Comparison of ENCODE assay signal across 8 cellular contexts in the genomic region with DNA sequence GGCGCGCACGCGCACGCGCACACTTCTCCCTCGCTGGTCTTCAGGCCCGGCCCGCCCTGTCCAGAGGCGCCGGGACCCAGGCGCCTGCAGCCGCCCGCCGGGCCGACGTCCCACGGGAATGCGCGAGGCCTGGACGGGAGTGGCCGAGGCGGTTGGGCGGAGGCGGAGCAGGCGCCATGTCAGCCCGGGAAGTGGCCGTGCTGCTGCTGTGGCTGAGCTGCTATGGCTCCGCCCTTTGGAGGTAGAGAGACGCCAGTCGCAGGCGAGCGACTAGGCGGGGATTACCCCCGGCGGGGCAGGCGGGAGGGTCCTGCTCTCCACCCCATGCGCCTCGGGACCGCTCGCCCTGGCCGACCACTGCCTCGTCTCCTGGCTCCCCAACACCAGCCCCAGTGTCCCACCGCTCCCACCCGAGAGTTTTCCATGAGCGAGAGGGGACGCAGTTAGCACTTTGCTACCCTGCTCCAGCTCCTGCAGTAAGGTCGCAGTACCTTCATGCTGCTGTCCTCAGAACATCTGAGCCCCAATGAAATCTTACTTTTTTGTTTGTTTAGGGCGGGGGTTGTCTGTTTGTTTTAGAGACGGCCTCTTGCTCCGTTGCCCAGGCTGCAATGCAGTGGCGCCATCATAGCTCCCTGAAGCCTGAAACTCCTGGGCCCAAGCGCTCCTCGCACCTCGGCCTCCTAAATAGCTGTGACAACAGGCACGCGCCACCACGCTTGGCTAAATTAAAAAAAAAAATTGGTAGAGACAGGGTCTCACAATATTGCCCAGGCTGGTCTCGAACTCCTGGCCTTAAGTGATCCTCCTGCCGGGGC. TPM values are rescaled to one million over a fixed set of nuclear protein-coding genes. Genes with fewer than 3 reads are reported as not detected.
DNase-seq lines count a peak whose midpoint lies in the region; ATAC-seq, FAIRE-seq and TF ChIP-seq lines count a peak whose summit lies in the region.

A gene with protein sequence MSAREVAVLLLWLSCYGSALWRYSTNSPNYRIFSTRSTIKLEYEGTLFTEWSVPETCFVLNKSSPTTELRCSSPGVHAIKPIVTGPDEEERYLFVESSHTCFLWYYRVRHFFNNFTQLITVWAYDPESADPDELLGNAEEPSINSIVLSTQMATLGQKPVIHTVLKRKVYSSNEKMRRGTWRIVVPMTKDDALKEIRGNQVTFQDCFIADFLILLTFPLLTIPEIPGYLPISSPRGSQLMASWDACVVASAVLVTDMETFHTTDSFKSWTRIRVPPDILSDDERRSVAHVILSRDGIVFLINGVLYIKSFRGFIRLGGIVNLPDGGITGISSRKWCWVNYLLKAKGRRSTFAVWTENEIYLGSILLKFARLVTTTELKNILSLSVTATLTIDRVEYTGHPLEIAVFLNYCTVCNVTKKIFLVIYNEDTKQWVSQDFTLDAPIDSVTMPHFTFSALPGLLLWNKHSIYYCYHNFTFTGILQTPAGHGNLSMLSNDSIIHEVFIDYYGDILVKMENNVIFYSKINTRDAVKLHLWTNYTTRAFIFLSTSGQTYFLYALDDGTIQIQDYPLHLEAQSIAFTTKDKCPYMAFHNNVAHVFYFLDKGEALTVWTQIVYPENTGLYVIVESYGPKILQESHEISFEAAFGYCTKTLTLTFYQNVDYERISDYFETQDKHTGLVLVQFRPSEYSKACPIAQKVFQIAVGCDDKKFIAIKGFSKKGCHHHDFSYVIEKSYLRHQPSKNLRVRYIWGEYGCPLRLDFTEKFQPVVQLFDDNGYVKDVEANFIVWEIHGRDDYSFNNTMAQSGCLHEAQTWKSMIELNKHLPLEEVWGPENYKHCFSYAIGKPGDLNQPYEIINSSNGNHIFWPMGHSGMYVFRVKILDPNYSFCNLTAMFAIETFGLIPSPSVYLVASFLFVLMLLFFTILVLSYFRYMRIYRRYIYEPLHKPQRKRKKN (plus strand): TSS at position 20 of the 818 bp plus-strand sequence. CDS start 157 bp downstream, at position 177.

- peak within 1 kb of the TSS; percentile 99 for H2AFZ ChIP-seq in keratinocyte (ENCODE audit: control insufficient read depth, low read length)

- FAIRE-seq in keratinocyte (lab: Jason Lieb, UNC): no peak

- H3K36me3 ChIP-seq in keratinocyte (ENCODE audit: control insufficient read depth in 2 of 2, extremely low read depth in 1 of 2, insufficient read depth in 2 of 2, low read length in 2 of 2): no peaks in the 10 kb centered on the region
- no peaks in the 10 kb centered on the region for H3K36me3 ChIP-seq in HAP-1 (replicated peaks)

- H3K4me1 Mint-ChIP-seq in chondrocyte (ENCODE audit: low read depth): peaks cover 11% of the 10 kb centered on the region

- no peaks in the 10 kb centered on the region for H3K79me2 ChIP-seq in keratinocyte (ENCODE audit: control insufficient read depth, insufficient read depth, low read length)

- H3K4me3 Mint-ChIP-seq in chondrocyte (ENCODE audit: unreplicated experiment): peak within 1 kb of the TSS; percentile 85

- peaks cover 2% of the 10 kb centered on the region for H3K36me3 Mint-ChIP-seq in chondrocyte (ENCODE audit: low read depth)

- no peaks in the 10 kb centered on the region for H4K20me1 ChIP-seq in keratinocyte (ENCODE audit: control insufficient read depth, extremely low read depth, insufficient read depth, low read length)

- H3K27me3 ChIP-seq in keratinocyte (ENCODE audit: control insufficient read depth, extremely low read depth, insufficient read depth, low read length) (no peaks in the 10 kb centered on the region), HAP-1 (ENCODE audit: low read depth) (no peaks in the 10 kb centered on the region)

- H3K4me1 ChIP-seq in keratinocyte (ENCODE audit: control insufficient read depth, extremely low read depth, insufficient read depth, low read length) (peaks cover 6% of the 10 kb centered on the region), HAP-1 (no peaks in the 10 kb centered on the region)

- H3K9me3 ChIP-seq in keratinocyte (ENCODE audit: control insufficient read depth, low read depth, low read length) (no peaks in the 10 kb centered on the region), HAP-1 (no peaks in the 10 kb centered on the region)

- peak; percentile 99 for ATAC-seq in HG02623 (IDR thresholded peaks at IDR 0.05; ENCODE audit: unreplicated experiment)

- no peak for TF ChIP-seq CTCF in GM13977 (IDR thresholded peaks at IDR 0.05; ENCODE audit: extremely low read depth, insufficient read depth, missing control alignments)
- TF ChIP-seq CTCF in chondrocyte (IDR thresholded peaks at IDR 0.05): no peak
- TF ChIP-seq CTCF in keratinocyte (optimal IDR thresholded peaks at IDR 0.05 in 1 of 3, IDR thresholded peaks at IDR 0.05 in 1 of 3, conservative IDR thresholded peaks at IDR 0.05 in 1 of 3; ENCODE audit: extremely low read depth in 1 of 3, insufficient read depth in 2 of 3, low read length in 3 of 3): no peak

- H3K27me3 Mint-ChIP-seq in chondrocyte (ENCODE audit: low read depth): no peaks in the 10 kb centered on the region

- H3K9me1 ChIP-seq in keratinocyte (ENCODE audit: control insufficient read depth, extremely low read depth, insufficient read depth, low read length): no peaks in the 10 kb centered on the region

- peak; percentile 92 for DNase-seq in GM13977 (ENCODE audit: low spot score)
- DNase-seq in NCI-H1930 (lab: John Stamatoyannopoulos, UW): peak; percentile 25 to 42
- peak; percentile 75 for DNase-seq in activated CD4-positive, CD25-positive, alpha-beta regulatory T cell treated with anti-CD3 and anti-CD28 coated beads, Interleukin-2, amount 50 U/mL, for 72 hours
- peak; percentile 92 for DNase-seq in chondrocyte (ENCODE audit: low spot score)
- peak; percentile 19 for DNase-seq in keratinocyte (ENCODE audit: low read depth, low spot score)
- DNase-seq in stimulated activated CD4-positive, alpha-beta T cell treated with anti-CD3 and anti-CD28 coated beads, Interleukin-12 subunit alpha, Interleukin-12 subunit beta, amount 100 ng/mL, for 4 hours: peak; percentile 70
- no peak for DNase-seq in HAP-1 (ENCODE audit: low spot score in 2 of 2)

- peak within 1 kb of the TSS; percentile 93 for H3K27ac Mint-ChIP-seq in chondrocyte (ENCODE audit: unreplicated experiment)

- peak within 1 kb of the TSS; percentile 72 for H3K9ac ChIP-seq in keratinocyte (ENCODE audit: control insufficient read depth, extremely low read depth, insufficient read depth, low read length)

- dilution Hi-C loops in keratinocyte (cut with MboI; ENCODE audit: extremely low pct_ligation_motif_present, low sequenced_read_pairs): no loop called here

- H3K4me3 ChIP-seq in keratinocyte (ENCODE audit: control insufficient read depth in 2 of 3, extremely low read depth in 1 of 3, insufficient read depth in 2 of 3, low read depth in 1 of 3, low read length in 3 of 3) (peak within 1 kb of the TSS; percentile 44 to 76 (median 67)), HAP-1 (no peak within 1 kb of the TSS)

- in situ Hi-C loops in GM13977 (cut with MboI; ENCODE audit: low pct_unique_long_range_greater_than_20kb, low sequenced_read_pairs, unreplicated experiment) (no loop called here), HAP-1 (cut with MboI; ENCODE audit: low sequenced_read_pairs) (no loop called here)

- H3K9me3 Mint-ChIP-seq in chondrocyte (ENCODE audit: low read depth): peaks cover 2% of the 10 kb centered on the region

- H3K4me2 ChIP-seq in keratinocyte (ENCODE audit: control insufficient read depth, extremely low read depth, insufficient read depth, low read depth, low read length): peak within 1 kb of the TSS; percentile 90

- H3K27ac ChIP-seq in keratinocyte (ENCODE audit: control insufficient read depth, insufficient read depth, low read length): peak within 1 kb of the TSS; percentile 47

RNA-seq across cellular contexts. Expression of the gene that starts here (rescaled TPM):
- total RNA-seq in chondrocyte: 1.5 to 2.3 TPM (median 2.3 TPM) in 3 replicates
- polyA plus RNA-seq in keratinocyte: 0.12 to 0.64 TPM (median 0.42 TPM) in 3 replicates
- polyA plus RNA-seq in keratinocyte (2011; ENCODE audit: low read depth): not detected
- polyA plus RNA-seq in keratinocyte (2011; cell fraction: cytosol; rRNA removed): 0.06 and 0.32 TPM in 2 replicates
- 1.3 and 2.2 TPM in 2 replicates for polyA plus RNA-seq in keratinocyte (2011; cell fraction: nucleus; rRNA removed)
- polyA plus RNA-seq in keratinocyte (2012; ENCODE audit: low replicate concordance): 0.22 and 0.27 TPM in 2 replicates
- polyA minus RNA-seq in keratinocyte: 0.56 to 2.6 TPM in 2 of 3 replicates, not detected in the other
- not detected for polyA minus RNA-seq in keratinocyte (2011; cell fraction: cytosol; rRNA and poly(A)+ RNA removed)
- polyA minus RNA-seq in keratinocyte (2011; cell fraction: nucleus; rRNA and poly(A)+ RNA removed): 1.1 and 3.0 TPM in 2 replicates

Comparison
In these comparisons a context has a peak if more than half of its experiments do, and no peak if none do; other contexts are left out.
1. DNase-seq: peak in GM13977 (single experiment), NCI-H1930 (2 of 2), activated CD4-positive, CD25-positive, alpha-beta regulatory T cell treated with anti-CD3 and anti-CD28 coated beads, Interleukin-2, amount 50 U/mL, for 72 hours (single experiment), chondrocyte (single experiment), keratinocyte (single experiment) and stimulated activated CD4-positive, alpha-beta T cell treated with anti-CD3 and anti-CD28 coated beads, Interleukin-12 subunit alpha, Interleukin-12 subunit beta, amount 100 ng/mL, for 4 hours (single experiment); none in HAP-1 (0 of 2).